In genomic region chr17:78263063-78263735, GRCh38 we compare ENCODE assay signal across 1 cellular context.
TF ChIP-seq lines count a peak whose summit lies in the region.

No MANE protein-coding gene starts in this region.

TF ChIP-seq in HepG2, 621 proteins besides CTCF, POLR2A, EP300 and RAD21 (continued from another document and continues in another):
- TF ChIP-seq ZNF407 (CRISPR knock-in tag; IDR thresholded peaks at IDR 0.05; ENCODE audit: not compliant biosample characterization): no peak
- no peak for TF ChIP-seq ZNF557 (CRISPR knock-in tag; IDR thresholded peaks at IDR 0.05)
- TF ChIP-seq NFKBIZ (CRISPR knock-in tag; IDR thresholded peaks at IDR 0.05): 0 out of 2 replicates have a peak, but pooled peaks have one; percentile 32
- TF ChIP-seq ZNF329 (CRISPR knock-in tag; IDR thresholded peaks at IDR 0.05; ENCODE audit: low read depth): 0 out of 2 replicates have a peak, but pooled peaks have one; percentile 59
- peak; percentile 68; the same call in 1 of the 2 replicates for TF ChIP-seq ZNF460 (CRISPR knock-in tag; IDR thresholded peaks at IDR 0.05; ENCODE audit: borderline replicate concordance)
- no peak for TF ChIP-seq ZNF383 (CRISPR knock-in tag; IDR thresholded peaks at IDR 0.05; ENCODE audit: borderline replicate concordance)
- 0 out of 2 replicates have a peak, but pooled peaks have one; percentile 22 for TF ChIP-seq ZIK1 (CRISPR knock-in tag; IDR thresholded peaks at IDR 0.05; ENCODE audit: borderline replicate concordance, low read depth)
- no peak for TF ChIP-seq HOXA7 (CRISPR knock-in tag; IDR thresholded peaks at IDR 0.05)
- peak; percentile 23; the same call in 1 of the 2 replicates for TF ChIP-seq PRDM10 (CRISPR knock-in tag; IDR thresholded peaks at IDR 0.05; ENCODE audit: low read depth)
- TF ChIP-seq HNF1A (IDR thresholded peaks at IDR 0.05; ENCODE audit: low read depth): no peak
- TF ChIP-seq HNF1A (CRISPR knock-in tag; IDR thresholded peaks at IDR 0.05; ENCODE audit: borderline replicate concordance): no peak
- 0 out of 2 replicates have a peak, but pooled peaks have one; percentile 54 for TF ChIP-seq HMGXB3 (CRISPR knock-in tag; IDR thresholded peaks at IDR 0.05; ENCODE audit: borderline replicate concordance)
- peak; percentile 33; the same call in 1 of the 2 replicates for TF ChIP-seq HNF4A (CRISPR knock-in tag; IDR thresholded peaks at IDR 0.05)
- TF ChIP-seq PPARG (CRISPR knock-in tag; conservative IDR thresholded peaks at IDR 0.05): 0 out of 2 replicates have a peak, but pooled peaks have one; percentile 41
- no peak; the same call in 1 of the 2 replicates for TF ChIP-seq ARNTL (CRISPR knock-in tag; IDR thresholded peaks at IDR 0.05)
- TF ChIP-seq NFIB (CRISPR knock-in tag; IDR thresholded peaks at IDR 0.05; ENCODE audit: borderline replicate concordance): no peak
- no peak for TF ChIP-seq AFF4 (CRISPR knock-in tag; IDR thresholded peaks at IDR 0.05)
- TF ChIP-seq ZNF572 (CRISPR knock-in tag; IDR thresholded peaks at IDR 0.05): peak; percentile 89; the same call in 1 of the 2 replicates
- peak; percentile 89 for TF ChIP-seq RXRA (CRISPR knock-in tag; IDR thresholded peaks at IDR 0.05)
- TF ChIP-seq HBP1 (CRISPR knock-in tag; IDR thresholded peaks at IDR 0.05; ENCODE audit: low read depth): peak; percentile 77
- peak; percentile 74 for TF ChIP-seq SALL1 (CRISPR knock-in tag; IDR thresholded peaks at IDR 0.05)
- TF ChIP-seq SYNCRIP (IDR thresholded peaks at IDR 0.05; ENCODE audit: insufficient read depth, low read depth, low read length): no peak
- no peak for TF ChIP-seq ZNF343 (CRISPR knock-in tag; IDR thresholded peaks at IDR 0.05)
- no peak for TF ChIP-seq ZNF225 (CRISPR knock-in tag; IDR thresholded peaks at IDR 0.05)
- 0 out of 2 replicates have a peak, but pooled peaks have one; percentile 26 for TF ChIP-seq POGZ (CRISPR knock-in tag; IDR thresholded peaks at IDR 0.05)
